In genomic region chr21:42220138-42220701, GRCh38 we compare ENCODE assay signal across 8 cellular contexts. TPM values are rescaled to one million over a fixed set of nuclear protein-coding genes. Genes with fewer than 3 reads are reported as not detected.
DNase-seq lines count a peak whose midpoint lies in the region; ATAC-seq and TF ChIP-seq lines count a peak whose summit lies in the region.

No MANE protein-coding gene starts in this region.

- DNase-seq in CD1c-positive myeloid dendritic cell (ENCODE audit: extremely low spot score) (peak; percentile 94), NCI-H2171 (lab: John Stamatoyannopoulos, UW) (peak; percentile 83), ecto neural progenitor cell (ENCODE audit: low spot score) (peak; percentile 67), right lobe of liver (peak; percentile 51 to 73 (median 67)), NCI-H1930 (lab: John Stamatoyannopoulos, UW) (no peak)
- peak; percentile 80 for DNase-seq in activated CD4-positive, alpha-beta memory T cell treated with anti-CD3 and anti-CD28 coated beads for 36 hours
- DNase-seq in stimulated activated CD4-positive, alpha-beta T cell treated with anti-CD3 and anti-CD28 coated beads, Interleukin-4, amount 100 ng/mL, for 24 hours: peak; percentile 56

- no peaks in the 10 kb centered on the region for H3K36me3 Mint-ChIP-seq in activated CD4-positive, alpha-beta memory T cell treated with anti-CD3 and anti-CD28 coated beads for 36 hours

- H3K27me3 ChIP-seq in right lobe of liver: no peaks in the 10 kb centered on the region

- H3K4me1 Mint-ChIP-seq in activated CD4-positive, alpha-beta memory T cell treated with anti-CD3 and anti-CD28 coated beads for 36 hours (ENCODE audit: low read depth): peaks cover 21% of the 10 kb centered on the region

- peak overlapping the region; percentile 85 for H3K27ac Mint-ChIP-seq in activated CD4-positive, alpha-beta memory T cell treated with anti-CD3 and anti-CD28 coated beads for 36 hours

- H3K27me3 Mint-ChIP-seq in activated CD4-positive, alpha-beta memory T cell treated with anti-CD3 and anti-CD28 coated beads for 36 hours: no peaks in the 10 kb centered on the region

- H3K4me3 Mint-ChIP-seq in activated CD4-positive, alpha-beta memory T cell treated with anti-CD3 and anti-CD28 coated beads for 36 hours: peak overlapping the region; percentile 78

- no peaks in the 10 kb centered on the region for H3K36me3 ChIP-seq in right lobe of liver

- peak; percentile 5 for TF ChIP-seq POLR2A in right lobe of liver (IDR thresholded peaks at IDR 0.05)

- peak overlapping the region; percentile 49 to 56 (median 53) for H3K4me3 ChIP-seq in right lobe of liver

- intact Hi-C loops in activated CD4-positive, alpha-beta memory T cell treated with anti-CD3 and anti-CD28 coated beads for 36 hours (cut with micrococcal nuclease): loop anchor here (1.0 kb wide), 3 partner anchors 8 to 32 kb away; no protein-coding TSS in a partner anchor
- intact Hi-C loops in right lobe of liver (cut with DNase I): no loop called here

- ATAC-seq in GM21515 (IDR thresholded peaks at IDR 0.05; ENCODE audit: unreplicated experiment) (peak; percentile 45), right lobe of liver (peak; percentile 69 to 78 (median 76))

- CTCF ChIA-PET in activated CD4-positive, alpha-beta memory T cell treated with anti-CD3 and anti-CD28 coated beads for 36 hours (lab: Charles Lee): interaction anchor here (0.8 to 4.0 kb wide), 14 partner anchors 8 to 161 kb away, joined by 3 to 33 read pairs (median 6); no protein-coding TSS in a partner anchor

- under 1% methylated on average over 24 of the region's 26 CpGs for WGBS in right lobe of liver (ENCODE audit: insufficient coverage, low coverage, low lambda C conversion rate, missing lambda C conversion rate)

- peaks cover 0 to 20% (median 0%) of the 10 kb centered on the region in 4 donors for H3K4me1 ChIP-seq in right lobe of liver

- POLR2A ChIA-PET in activated CD4-positive, alpha-beta memory T cell treated with anti-CD3 and anti-CD28 coated beads for 36 hours (lab: Charles Lee): interaction anchor here (0.7 to 4.8 kb wide), 8 partner anchors 8 to 307 kb away, joined by 3 to 121 read pairs (median 12); no protein-coding TSS in a partner anchor

- peaks cover 15% of the 10 kb centered on the region for H3K9me3 Mint-ChIP-seq in activated CD4-positive, alpha-beta memory T cell treated with anti-CD3 and anti-CD28 coated beads for 36 hours

- peak overlapping the region; percentile 55 to 73 (median 68) for H3K27ac ChIP-seq in right lobe of liver

- H3K9me3 ChIP-seq in right lobe of liver: no peaks in the 10 kb centered on the region

- no peak for TF ChIP-seq CTCF in right lobe of liver (IDR thresholded peaks at IDR 0.05)

RNA-seq across cellular contexts. Expression of gene ABCG1, which starts 1.3 kb away (rescaled TPM):
- total RNA-seq in activated CD4-positive, alpha-beta memory T cell treated with anti-CD3 and anti-CD28 coated beads for 36 hours: 10 to 100 TPM; 22.2 to 24.6 TPM
- total RNA-seq in right lobe of liver: 1 to 10 TPM; 3.3 to 9.8 (median 4.8) TPM

Comparison
In these comparisons a context has a peak if more than half of its experiments do, and no peak if none do; other contexts are left out.
1. DNase-seq: peak in CD1c-positive myeloid dendritic cell (single experiment), NCI-H2171 (single experiment), activated CD4-positive, alpha-beta memory T cell treated with anti-CD3 and anti-CD28 coated beads for 36 hours (single experiment), ecto neural progenitor cell (single experiment), right lobe of liver (3 of 3) and stimulated activated CD4-positive, alpha-beta T cell treated with anti-CD3 and anti-CD28 coated beads, Interleukin-4, amount 100 ng/mL, for 24 hours (single experiment); none in NCI-H1930 (0 of 2).